In the genomic region with DNA sequence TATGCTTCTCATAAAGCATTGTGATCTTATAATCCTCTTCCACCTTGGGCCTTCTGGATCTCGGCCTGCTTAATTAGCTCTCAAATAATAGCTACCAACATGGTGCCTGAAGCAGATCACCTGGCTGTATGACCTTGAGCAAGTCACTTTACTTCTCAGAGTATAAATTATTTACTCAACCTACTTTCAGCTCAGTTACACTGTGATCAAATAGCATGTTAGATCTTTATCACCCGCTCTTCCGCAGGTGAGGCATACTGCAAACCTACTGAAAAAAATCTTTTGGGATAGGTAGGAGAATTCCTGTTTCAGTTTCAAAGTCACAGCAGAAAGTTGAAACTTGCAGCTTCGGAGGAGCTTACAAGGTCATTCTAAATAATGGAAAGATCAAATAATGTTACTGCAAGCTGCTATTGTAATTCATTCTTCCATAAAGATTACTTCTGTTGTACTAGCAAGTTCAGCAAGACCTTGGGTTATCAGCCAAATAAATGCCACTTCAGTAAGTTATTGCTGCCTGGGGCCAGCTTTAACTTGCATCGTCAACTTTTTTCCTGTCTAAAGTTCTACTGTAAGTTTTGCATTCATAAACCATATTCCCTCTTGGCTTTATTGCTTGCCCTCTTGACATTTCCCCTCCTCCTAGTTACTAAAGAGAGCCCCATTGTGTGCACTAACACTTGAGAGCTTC, we compare ENCODE assay signal across 29 cellular contexts.
DNase-seq lines count a peak whose midpoint lies in the region; ATAC-seq and TF ChIP-seq lines count a peak whose summit lies in the region.
"Had no signal": no experiment of that assay in that cellular context is flagged by ENCODE, and none has a peak within 500 bp of the region (broad histone marks: within the 10 kb centered on the region; RNA-seq: fewer than 3 reads in every experiment).

No MANE protein-coding gene starts in this region.

- WGBS in esophagus squamous epithelium, 2 donors, result 34 to 41% methylated on average over 5 of the region's 5 CpGs
- 29% methylated on average over 5 of the region's 5 CpGs for WGBS in prostate gland

- peak overlapping the region; percentile 7; the same call in 1 of the 2 replicates for H3K4me3 ChIP-seq in SK-N-MC
- H3K4me3 ChIP-seq in esophagus squamous epithelium, result no peak overlapping the region
- no peak overlapping the region for H3K4me3 ChIP-seq in prostate gland
- H3K4me3 ChIP-seq: GM12878, left lung, right lobe of liver, spleen, testis had no signal

- H3K27ac ChIP-seq in SK-N-MC (peak overlapping the region; percentile 11; the same call in 1 of the 2 replicates), esophagus squamous epithelium (peak overlapping the region; percentile 11 to 77 (median 51)), prostate gland (no peak overlapping the region)
- H3K27ac ChIP-seq: left lung, right lobe of liver, spleen, testis had no signal

- no peak overlapping the region for H3K9ac ChIP-seq in SK-N-MC (ENCODE audit: insufficient read length)

- H3K9me3 ChIP-seq in SK-N-MC (ENCODE audit: low read depth, low read length) (no peaks in the 10 kb centered on the region), esophagus squamous epithelium (no peaks in the 10 kb centered on the region), prostate gland (no peaks in the 10 kb centered on the region)
- H3K9me3 ChIP-seq: left lung, right lobe of liver, spleen, testis had no signal

- TF ChIP-seq POLR2A in esophagus squamous epithelium (IDR thresholded peaks at IDR 0.05), result no peak
- no peak for TF ChIP-seq POLR2A in prostate gland (IDR thresholded peaks at IDR 0.05)

- peak; percentile 6 for DNase-seq in DMS53 (lab: John Stamatoyannopoulos, UW)
- no peak for DNase-seq in DMS53 treated with DMSO at 0.1 percent for 48 hours (lab: John Stamatoyannopoulos, UW; ENCODE audit: unreplicated experiment)
- peak; percentile 72 for DNase-seq in SK-N-MC (ENCODE audit: low read depth, low spot score)
- DNase-seq in esophagus squamous epithelium (lab: John Stamatoyannopoulos, UW), result no peak
- peak; percentile 5 for DNase-seq in prostate gland (ENCODE audit: low spot score)
- DNase-seq in NCI-H1694 treated with DMSO at 0.1 percent for 48 hours (lab: John Stamatoyannopoulos, UW), result no peak
- no peak for DNase-seq in A172 (ENCODE audit: low spot score)
- DNase-seq: 8988T; activated CD4-positive, alpha-beta T cell treated with anti-CD3 and anti-CD28 coated beads, Interleukin-2, amount 50 U/mL, for 48 hours; activated CD4-positive, CD25-positive, alpha-beta regulatory T cell treated with anti-CD3 and anti-CD28 coated beads, Interleukin-2, amount 50 U/mL, for 72 hours; activated naive CD4-positive, alpha-beta T cell; activated naive CD8-positive, alpha-beta T cell treated with anti-CD3 and anti-CD28 coated beads, Interleukin-2, amount 50 U/mL, for 24 hours; CD4-positive, CD25-positive, alpha-beta regulatory T cell; dermis blood vessel endothelial cell; GOT3; KG1; left lung; mesendoderm; NCI-H1417 treated with DMSO at 0.1 percent for 48 hours; NCI-H2081 treated with DMSO at 0.1 percent for 48 hours; NCI-H774; right lobe of liver; RPMI8226; spleen; stimulated activated CD4-positive, alpha-beta T cell treated with anti-CD3 and anti-CD28 coated beads, Interleukin-2, amount 100 ng/mL, for 24 hours; stimulated activated naive CD8-positive, alpha-beta T cell treated with anti-CD3 and anti-CD28 coated beads, Interleukin-15, Interleukin-2, amounts not matched to agents 100 U/mL and 50 U/mL, for 24 hours; testis had no signal

- H3K4me1 ChIP-seq in esophagus squamous epithelium (peaks cover 0 to 28% (median 0%) of the 10 kb centered on the region in 3 donors), prostate gland (replicated peaks) (no peaks in the 10 kb centered on the region)
- H3K4me1 ChIP-seq: left lung, right lobe of liver, spleen, testis had no signal

- no peak for ATAC-seq in HG02981 (IDR thresholded peaks at IDR 0.05; ENCODE audit: unreplicated experiment)
- ATAC-seq: activated naive CD8-positive, alpha-beta T cell treated with anti-CD3 and anti-CD28 coated beads, Interleukin-2, amount 50 U/mL, for 24 hours; GM12878; left lung; right lobe of liver; stimulated activated naive CD8-positive, alpha-beta T cell treated with anti-CD3 and anti-CD28 coated beads, Interleukin-15, Interleukin-2, amounts not matched to agents 100 U/mL and 50 U/mL, for 24 hours had no signal

- TF ChIP-seq CTCF in esophagus squamous epithelium (IDR thresholded peaks at IDR 0.05) (no peak), prostate gland (IDR thresholded peaks at IDR 0.05) (no peak)

- H3K27me3 ChIP-seq in esophagus squamous epithelium, result no peaks in the 10 kb centered on the region
- no peaks in the 10 kb centered on the region for H3K27me3 ChIP-seq in prostate gland (replicated peaks; ENCODE audit: insufficient read depth)
- H3K27me3 ChIP-seq: left lung, right lobe of liver, testis had no signal

- H3K36me3 ChIP-seq in SK-N-MC (ENCODE audit: insufficient read depth, low read length) (no peaks in the 10 kb centered on the region), esophagus squamous epithelium (no peaks in the 10 kb centered on the region), prostate gland (no peaks in the 10 kb centered on the region)
- H3K36me3 ChIP-seq: left lung, right lobe of liver, spleen had no signal

- intact Hi-C loops in esophagus squamous epithelium (cut with DNase I) (no loop called here), prostate gland (cut with DNase I) (no loop called here)

Comparison
In these comparisons a context has a peak if more than half of its experiments do, and no peak if none do; other contexts are left out.
1. DNase-seq: peak in DMS53 (single experiment), SK-N-MC (single experiment) and prostate gland (single experiment); none in DMS53 treated with DMSO at 0.1 percent for 48 hours (single experiment), esophagus squamous epithelium (single experiment), NCI-H1694 treated with DMSO at 0.1 percent for 48 hours (single experiment) and A172 (single experiment).
2. H3K27ac ChIP-seq: peak in SK-N-MC (single experiment) and esophagus squamous epithelium (4 of 4); none in prostate gland (0 of 2).